Comparison of ENCODE assay signal across 28 cellular contexts in genomic region chr5:157080291-157080690, GRCh38. TPM values are rescaled to one million over a fixed set of nuclear protein-coding genes. Genes with fewer than 3 reads are reported as not detected.
"Had no signal": no experiment of that assay in that cellular context is flagged by ENCODE, and none has a peak within 500 bp of the region (broad histone marks: within the 10 kb centered on the region; RNA-seq: fewer than 3 reads in every experiment).

No MANE protein-coding gene starts in this region.

- H3K9me3 Mint-ChIP-seq: activated naive CD4-positive, alpha-beta T cell treated with anti-CD3 and anti-CD28 coated beads, Interleukin-2, amount 50 U/mL, for 24 hours; activated T-cell treated with anti-CD3 and anti-CD28 coated beads, Interleukin-2, amount 50 U/mL, for 24 hours had no signal

- H2AFZ ChIP-seq: PC-9 had no signal

- H3K27ac Mint-ChIP-seq: activated CD8-positive, alpha-beta memory T cell treated with anti-CD3 and anti-CD28 coated beads, Interleukin-2, amount 10 ng/mL, durations not matched to agents 7 days and 5 days; activated naive CD4-positive, alpha-beta T cell treated with anti-CD3 and anti-CD28 coated beads, Interleukin-2, amount 50 U/mL, for 24 hours; activated T-cell treated with anti-CD3 and anti-CD28 coated beads, Interleukin-2, amount 50 U/mL, for 24 hours; activated T-helper 1 cell treated with anti-CD3 and anti-CD28 coated beads, Interleukin-12 subunit alpha, Interleukin-12 subunit beta, Interleukin-2, Interleukin-4 antibody, amounts not matched to agents 30 ng/mL and 10 ng/mL and 1 ng/mL, durations not matched to agents 14 hours and 24 hours and 36 hours had no signal

- H3K27me3 ChIP-seq: breast epithelium, SJSA1 had no signal

- H3K4me3 ChIP-seq: breast epithelium, PC-9, SJSA1 had no signal

- H3K36me3 ChIP-seq: breast epithelium, SJSA1 had no signal

- H3K27me3 Mint-ChIP-seq: activated CD8-positive, alpha-beta memory T cell treated with anti-CD3 and anti-CD28 coated beads, Interleukin-2, amount 10 ng/mL, durations not matched to agents 7 days and 5 days; activated naive CD4-positive, alpha-beta T cell treated with anti-CD3 and anti-CD28 coated beads, Interleukin-2, amount 50 U/mL, for 24 hours; activated T-cell treated with anti-CD3 and anti-CD28 coated beads, Interleukin-2, amount 50 U/mL, for 24 hours had no signal

- DNase-seq: activated CD4-positive, alpha-beta T cell treated with anti-CD3 and anti-CD28 coated beads for 4 hours; activated CD4-positive, alpha-beta T cell treated with anti-CD3 and anti-CD28 coated beads, Interleukin-2, amount 50 U/mL, for 48 hours; activated CD8-positive, alpha-beta memory T cell treated with anti-CD3 and anti-CD28 coated beads, Interleukin-2, amount 10 ng/mL, durations not matched to agents 7 days and 5 days; activated effector memory CD4-positive, alpha-beta T cell treated with Interleukin-2 at 50 U/mL for 16 hours; activated naive CD4-positive, alpha-beta T cell; activated T-cell treated with anti-CD3 and anti-CD28 coated beads, Interleukin-2, amount 50 U/mL, for 24 hours; aorta; central memory CD4-positive, alpha-beta T cell; KG1; NCI-H1048; NCI-H146; NCI-H187 treated with DMSO at 0.1 percent for 48 hours; NCI-H2081 treated with DMSO at 0.1 percent for 48 hours; NCI-H345; NCI-H510A; NCI-H526 treated with DMSO at 0.1 percent for 48 hours; PC-9; SHP77; SW 1271 had no signal

- H3K4me1 ChIP-seq: breast epithelium, SJSA1 had no signal

- H3K27ac ChIP-seq: breast epithelium, PC-9, RWPE1, SJSA1 had no signal

- ATAC-seq: activated CD4-positive, CD25-positive, alpha-beta regulatory T cell treated with anti-CD3 and anti-CD28 coated beads, Interleukin-2, amount 50 U/mL, for 24 hours; activated CD8-positive, alpha-beta memory T cell treated with anti-CD3 and anti-CD28 coated beads, Interleukin-2, amount 10 ng/mL, durations not matched to agents 7 days and 5 days; SK-N-SH treated with all-trans-retinoic acid at 6 μM for 48 hours had no signal

- H3K4me2 ChIP-seq: PC-9 had no signal

- H3K4me3 Mint-ChIP-seq: activated CD8-positive, alpha-beta memory T cell treated with anti-CD3 and anti-CD28 coated beads, Interleukin-2, amount 10 ng/mL, durations not matched to agents 7 days and 5 days; activated naive CD4-positive, alpha-beta T cell treated with anti-CD3 and anti-CD28 coated beads, Interleukin-2, amount 50 U/mL, for 24 hours; activated T-cell treated with anti-CD3 and anti-CD28 coated beads, Interleukin-2, amount 50 U/mL, for 24 hours; activated T-helper 1 cell treated with anti-CD3 and anti-CD28 coated beads, Interleukin-12 subunit alpha, Interleukin-12 subunit beta, Interleukin-2, Interleukin-4 antibody, amounts not matched to agents 30 ng/mL and 10 ng/mL and 1 ng/mL, durations not matched to agents 14 hours and 24 hours and 36 hours had no signal

RNA-seq across cellular contexts. Expression of gene HAVCR1, which starts 21.4 kb away (rescaled TPM):
- total RNA-seq: LHCN-M2, M059J, PC-9, SJSA1 had no signal
- polyA plus RNA-seq: aorta had no signal

RNA-seq across cellular contexts. Expression of gene HAVCR2, which starts 28.6 kb away (rescaled TPM):
- total RNA-seq: PC-9 had no signal
